Comparison of ENCODE assay signal across 8 cellular contexts in the genomic region with DNA sequence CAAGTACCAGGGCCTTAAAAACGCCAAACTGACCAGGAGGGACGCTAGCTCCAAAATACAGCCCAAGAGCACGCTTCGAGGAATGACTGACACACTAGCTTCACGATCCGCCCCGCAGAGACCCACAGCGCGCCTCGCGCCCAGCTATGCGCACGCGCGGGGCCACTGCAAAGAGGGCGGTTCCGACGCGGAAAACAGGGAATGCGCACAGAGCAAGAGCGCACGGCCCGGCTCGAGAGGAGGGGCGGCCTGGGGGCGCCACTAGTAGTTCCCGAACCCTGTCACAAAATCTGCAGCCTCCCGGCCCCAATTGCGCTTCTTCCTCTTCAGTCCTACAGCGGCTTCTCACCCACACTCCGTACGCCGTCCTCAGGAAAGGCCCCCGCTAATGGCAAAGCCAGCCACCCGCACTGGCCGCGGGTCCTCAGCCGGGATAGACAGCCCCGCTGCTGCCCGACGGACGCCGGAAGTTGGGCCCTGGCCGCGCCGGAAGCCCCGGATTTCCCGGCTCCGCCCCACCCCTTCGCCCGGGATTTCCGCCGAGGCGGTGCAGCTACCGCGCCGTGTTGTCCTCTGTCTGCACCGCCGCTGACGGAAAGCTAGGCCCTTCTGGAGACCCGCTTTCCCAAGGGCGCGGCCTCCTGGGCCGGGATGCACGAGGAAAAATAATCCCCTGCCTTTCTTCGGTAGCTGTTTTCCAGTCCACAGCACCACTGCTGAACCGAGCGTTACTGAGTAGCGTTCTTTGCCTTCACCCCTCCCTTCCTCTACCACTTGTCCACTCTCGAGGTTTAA. TPM values are rescaled to one million over a fixed set of nuclear protein-coding genes. Genes with fewer than 3 reads are reported as not detected.
DNase-seq lines count a peak whose midpoint lies in the region; ATAC-seq and TF ChIP-seq lines count a peak whose summit lies in the region.

A gene with protein sequence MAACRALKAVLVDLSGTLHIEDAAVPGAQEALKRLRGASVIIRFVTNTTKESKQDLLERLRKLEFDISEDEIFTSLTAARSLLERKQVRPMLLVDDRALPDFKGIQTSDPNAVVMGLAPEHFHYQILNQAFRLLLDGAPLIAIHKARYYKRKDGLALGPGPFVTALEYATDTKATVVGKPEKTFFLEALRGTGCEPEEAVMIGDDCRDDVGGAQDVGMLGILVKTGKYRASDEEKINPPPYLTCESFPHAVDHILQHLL (minus strand): TSS at position 472 of the 795 bp plus-strand sequence. CDS start 14,061 bp downstream, outside the sequence.

- POLR2A ChIA-PET in SK-N-SH (lab: Yijun Ruan, JAX), result interaction anchor here (0.7 to 2.3 kb wide), 12 partner anchors 10 to 86 kb away, joined by 3 to 10 read pairs (median 4); a partner anchor contains a TSS

- no peak for TF ChIP-seq RAD21 in SK-N-SH (IDR thresholded peaks at IDR 0.05; ENCODE audit: low read length)

- H3K27ac ChIP-seq in MM.1S (ENCODE audit: low read length), result peak within 1 kb of the TSS; percentile 65; the same call in 1 of the 2 replicates
- peak within 1 kb of the TSS; percentile 91 to 98 for H3K27ac ChIP-seq in SK-N-SH (ENCODE audit: low read depth in 2 of 2, low read length in 1 of 2)
- H3K27ac ChIP-seq in temporal lobe (ENCODE audit: low read depth, low read length), result peak within 1 kb of the TSS; percentile 70

- H3K79me2 ChIP-seq in MM.1S (ENCODE audit: low read length) (peaks cover 45% of the 10 kb centered on the region), SK-N-SH (ENCODE audit: insufficient read depth) (peaks cover 48% of the 10 kb centered on the region)

- H3K9ac ChIP-seq in MM.1S (ENCODE audit: low read length) (peak within 1 kb of the TSS; percentile 81), SK-N-SH (peak within 1 kb of the TSS; percentile 86)

- H3K4me1 ChIP-seq in HAP-1 (peaks cover 9% of the 10 kb centered on the region), MM.1S (ENCODE audit: low read length) (0 out of 2 replicates have a peak, but pooled peaks cover 4% of the 10 kb centered on the region), SK-N-SH (ENCODE audit: control insufficient read depth in 1 of 2, insufficient read depth in 2 of 2, low read depth in 1 of 2, low read length in 1 of 2) (peaks cover 0 to 18% of the 10 kb centered on the region in 2 experiments; a peak in 2 of 4 replicates)

- DNase-seq in GM03348 (ENCODE audit: low spot score) (peak; percentile 95), HAP-1 (ENCODE audit: low spot score in 2 of 2) (peak; percentile 78 to 90), MM.1S (peak; percentile 80), SK-N-SH (peak; percentile 93), globus pallidus (ENCODE audit: low spot score) (peak; percentile 82), omental fat pad (ENCODE audit: low spot score) (peak; percentile 49)
- peak; percentile 79 for DNase-seq in activated naive CD4-positive, alpha-beta T cell treated with anti-CD3 and anti-CD28 coated beads, Interleukin-2, amount 50 U/mL, for 16 hours

- peak within 1 kb of the TSS; percentile 99 for H2AFZ ChIP-seq in MM.1S (ENCODE audit: low read length)
- peak within 1 kb of the TSS; percentile 97 for H2AFZ ChIP-seq in SK-N-SH (ENCODE audit: low read depth)

- WGBS in SK-N-SH (ENCODE audit: low lambda C conversion rate), result 1% methylated on average over 10 of the region's 70 CpGs

- no peak for TF ChIP-seq CTCF in MM.1S (IDR thresholded peaks at IDR 0.05; ENCODE audit: low read length)
- TF ChIP-seq CTCF in SK-N-SH (IDR thresholded peaks at IDR 0.05), result no peak
- TF ChIP-seq CTCF in omental fat pad (IDR thresholded peaks at IDR 0.05), result no peak

- H3K9me2 ChIP-seq in MM.1S (replicated peaks; ENCODE audit: insufficient read depth, low read length) (no peaks in the 10 kb centered on the region), SK-N-SH (no peaks in the 10 kb centered on the region)

- peak within 1 kb of the TSS; percentile 96 for H3K4me2 ChIP-seq in MM.1S (ENCODE audit: low read depth, low read length)
- H3K4me2 ChIP-seq in SK-N-SH, result peak within 1 kb of the TSS; percentile 96

- H4K20me1 ChIP-seq in MM.1S (ENCODE audit: insufficient read depth, low read length), result no peaks in the 10 kb centered on the region
- H4K20me1 ChIP-seq in SK-N-SH (ENCODE audit: insufficient read depth), result peaks cover 1% of the 10 kb centered on the region

- ATAC-seq in omental fat pad (ENCODE audit: low FRiP score), result peak; percentile 97

- H3K9me3 ChIP-seq in HAP-1 (no peaks in the 10 kb centered on the region), MM.1S (replicated peaks; ENCODE audit: insufficient read depth, low read length) (no peaks in the 10 kb centered on the region), SK-N-SH (no peaks in the 10 kb centered on the region)

- H3K36me3 ChIP-seq in HAP-1 (replicated peaks) (peaks cover 11% of the 10 kb centered on the region), MM.1S (replicated peaks; ENCODE audit: insufficient read depth, low read length) (no peaks in the 10 kb centered on the region; the same call in 1 of the 2 replicates), SK-N-SH (replicated peaks in 1 of 2; ENCODE audit: control insufficient read depth in 1 of 2, insufficient read depth in 2 of 2, low read length in 1 of 2) (peaks cover 24 to 27% of the 10 kb centered on the region in 2 experiments)

- CTCF ChIA-PET in SK-N-SH (lab: Yijun Ruan, JAX), result interaction anchor here (0.6 to 2.3 kb wide), 11 partner anchors 12 to 977 kb away, joined by 3 to 15 read pairs (median 3); a partner anchor contains a TSS

- H3F3A ChIP-seq in MM.1S (ENCODE audit: insufficient read depth, low read length), result no peaks in the 10 kb centered on the region
- H3F3A ChIP-seq in SK-N-SH (replicated peaks; ENCODE audit: insufficient read depth), result no peaks in the 10 kb centered on the region

- in situ Hi-C loops in HAP-1 (cut with MboI; ENCODE audit: low sequenced_read_pairs), result no loop called here

- no peaks in the 10 kb centered on the region for H3K27me3 ChIP-seq in HAP-1 (ENCODE audit: low read depth)
- no peaks in the 10 kb centered on the region for H3K27me3 ChIP-seq in MM.1S (replicated peaks; ENCODE audit: insufficient read depth, low read length)
- H3K27me3 ChIP-seq in SK-N-SH (ENCODE audit: insufficient read depth), result no peaks in the 10 kb centered on the region

- TF ChIP-seq EP300 in SK-N-SH (IDR thresholded peaks at IDR 0.05; ENCODE audit: borderline replicate concordance in 1 of 2, low read depth in 1 of 2, low read length in 1 of 2), result no peak

- peak within 1 kb of the TSS; percentile 74 for H3K4me3 ChIP-seq in HAP-1
- H3K4me3 ChIP-seq in MM.1S (ENCODE audit: low read length), result peak within 1 kb of the TSS; percentile 95
- H3K4me3 ChIP-seq in SK-N-SH (ENCODE audit: low read depth in 2 of 2, low read length in 1 of 2), result peak within 1 kb of the TSS; percentile 85 to 93

TF ChIP-seq in SK-N-SH, 30 proteins besides CTCF, POLR2A, EP300 and RAD21 (continues in another document):
- peak; percentile 47; the same call in 1 of the 2 replicates for TF ChIP-seq SIN3A (IDR thresholded peaks at IDR 0.05; ENCODE audit: borderline replicate concordance, low read depth, low read length)
- TF ChIP-seq YY1 (IDR thresholded peaks at IDR 0.05; ENCODE audit: low read depth), result peak; percentile 54; the same call in 1 of the 2 replicates
- TF ChIP-seq ELF1 (IDR thresholded peaks at IDR 0.05), result peak; percentile 71
- TF ChIP-seq, protein P1, sequence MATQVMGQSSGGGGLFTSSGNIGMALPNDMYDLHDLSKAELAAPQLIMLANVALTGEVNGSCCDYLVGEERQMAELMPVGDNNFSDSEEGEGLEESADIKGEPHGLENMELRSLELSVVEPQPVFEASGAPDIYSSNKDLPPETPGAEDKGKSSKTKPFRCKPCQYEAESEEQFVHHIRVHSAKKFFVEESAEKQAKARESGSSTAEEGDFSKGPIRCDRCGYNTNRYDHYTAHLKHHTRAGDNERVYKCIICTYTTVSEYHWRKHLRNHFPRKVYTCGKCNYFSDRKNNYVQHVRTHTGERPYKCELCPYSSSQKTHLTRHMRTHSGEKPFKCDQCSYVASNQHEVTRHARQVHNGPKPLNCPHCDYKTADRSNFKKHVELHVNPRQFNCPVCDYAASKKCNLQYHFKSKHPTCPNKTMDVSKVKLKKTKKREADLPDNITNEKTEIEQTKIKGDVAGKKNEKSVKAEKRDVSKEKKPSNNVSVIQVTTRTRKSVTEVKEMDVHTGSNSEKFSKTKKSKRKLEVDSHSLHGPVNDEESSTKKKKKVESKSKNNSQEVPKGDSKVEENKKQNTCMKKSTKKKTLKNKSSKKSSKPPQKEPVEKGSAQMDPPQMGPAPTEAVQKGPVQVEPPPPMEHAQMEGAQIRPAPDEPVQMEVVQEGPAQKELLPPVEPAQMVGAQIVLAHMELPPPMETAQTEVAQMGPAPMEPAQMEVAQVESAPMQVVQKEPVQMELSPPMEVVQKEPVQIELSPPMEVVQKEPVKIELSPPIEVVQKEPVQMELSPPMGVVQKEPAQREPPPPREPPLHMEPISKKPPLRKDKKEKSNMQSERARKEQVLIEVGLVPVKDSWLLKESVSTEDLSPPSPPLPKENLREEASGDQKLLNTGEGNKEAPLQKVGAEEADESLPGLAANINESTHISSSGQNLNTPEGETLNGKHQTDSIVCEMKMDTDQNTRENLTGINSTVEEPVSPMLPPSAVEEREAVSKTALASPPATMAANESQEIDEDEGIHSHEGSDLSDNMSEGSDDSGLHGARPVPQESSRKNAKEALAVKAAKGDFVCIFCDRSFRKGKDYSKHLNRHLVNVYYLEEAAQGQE (IDR thresholded peaks at IDR 0.05; ENCODE audit: low read depth, low read length), result no peak
- no peak for TF ChIP-seq TCF12 (IDR thresholded peaks at IDR 0.05)
- no peak for TF ChIP-seq MEF2A (IDR thresholded peaks at IDR 0.05; ENCODE audit: borderline replicate concordance, low read depth)
- TF ChIP-seq, protein P2, sequence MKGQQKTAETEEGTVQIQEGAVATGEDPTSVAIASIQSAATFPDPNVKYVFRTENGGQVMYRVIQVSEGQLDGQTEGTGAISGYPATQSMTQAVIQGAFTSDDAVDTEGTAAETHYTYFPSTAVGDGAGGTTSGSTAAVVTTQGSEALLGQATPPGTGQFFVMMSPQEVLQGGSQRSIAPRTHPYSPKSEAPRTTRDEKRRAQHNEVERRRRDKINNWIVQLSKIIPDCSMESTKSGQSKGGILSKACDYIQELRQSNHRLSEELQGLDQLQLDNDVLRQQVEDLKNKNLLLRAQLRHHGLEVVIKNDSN (IDR thresholded peaks at IDR 0.05; ENCODE audit: borderline replicate concordance, low read depth), result no peak
- no peak for TF ChIP-seq EZH2phosphoT487 (IDR thresholded peaks at IDR 0.05; ENCODE audit: borderline replicate concordance, low read depth)
- TF ChIP-seq FOSL2 (IDR thresholded peaks at IDR 0.05; ENCODE audit: borderline replicate concordance, low read depth), result 0 out of 2 replicates have a peak, but pooled peaks have one; percentile 3
- TF ChIP-seq MXI1 (IDR thresholded peaks at IDR 0.05; ENCODE audit: low read depth, low read length), result peak; percentile 69; the same call in 1 of the 2 replicates
- TF ChIP-seq CHD2 (IDR thresholded peaks at IDR 0.05; ENCODE audit: low read length, partially characterized antibody), result peak; percentile 25

RNA-seq across cellular contexts. Expression of the gene that starts here (rescaled TPM):
- 10.5 and 10.6 TPM in 2 replicates for polyA plus RNA-seq in SK-N-SH (2012; rRNA removed)
- polyA plus RNA-seq in SK-N-SH (2012; cell fraction: cytosol; rRNA removed), result 13.5 and 17.8 TPM in 2 replicates
- 8.7 and 16.0 TPM in 2 replicates for polyA plus RNA-seq in SK-N-SH (2012; cell fraction: nucleus; rRNA removed)
- total RNA-seq in omental fat pad (10 to 100 TPM; 16.7 to 35.5 (median 18.6) TPM), temporal lobe (27.8 TPM)

Comparison
In these comparisons a context has a peak if more than half of its experiments do, and no peak if none do; other contexts are left out.
1. Peak in every context shown above with its lines: DNase-seq, ATAC-seq, H3K4me3 ChIP-seq and H3K27ac ChIP-seq.